In genomic region chr6:113629940-113630339, GRCh38 we compare ENCODE assay signal across 1 cellular context.
TF ChIP-seq lines count a peak whose summit lies in the region.

No MANE protein-coding gene starts in this region.

TF ChIP-seq in GM12878, 131 proteins besides CTCF, POLR2A, EP300 and RAD21 (continued from another document and continues in another):
- TF ChIP-seq ATF2 (IDR thresholded peaks at IDR 0.05; ENCODE audit: low read length): no peak
- no peak for TF ChIP-seq HSF1 (IDR thresholded peaks at IDR 0.05; ENCODE audit: low read depth, low read length)
- TF ChIP-seq POU2F2 (IDR thresholded peaks at IDR 0.05; ENCODE audit: borderline replicate concordance, low read depth, low read length): no peak
- TF ChIP-seq BHLHE40 (IDR thresholded peaks at IDR 0.05; ENCODE audit: borderline replicate concordance in 1 of 2, low read depth in 2 of 2, low read length in 1 of 2): 0 out of 4 replicates have a peak, but pooled peaks of 1 of the 2 experiments have one; percentile 18
- no peak for TF ChIP-seq SKIL (IDR thresholded peaks at IDR 0.05; ENCODE audit: low read depth, poor library complexity, severe bottlenecking)
- TF ChIP-seq ELK1 (IDR thresholded peaks at IDR 0.05; ENCODE audit: low read depth, low read length): no peak
- TF ChIP-seq TCF12 (IDR thresholded peaks at IDR 0.05; ENCODE audit: low read depth, low read length): peak; percentile 29; the same call in 1 of the 2 replicates
- TF ChIP-seq FOXK2 (IDR thresholded peaks at IDR 0.05): no peak
- TF ChIP-seq PML (IDR thresholded peaks at IDR 0.05; ENCODE audit: low read length): no peak
- TF ChIP-seq ZNF24 (IDR thresholded peaks at IDR 0.05): no peak
- no peak for TF ChIP-seq ZZZ3 (IDR thresholded peaks at IDR 0.05; ENCODE audit: control insufficient read depth, insufficient read length, low read depth)
- TF ChIP-seq MYC (IDR thresholded peaks at IDR 0.05; ENCODE audit: insufficient read depth, insufficient read length, insufficient replicate concordance, low read length, severe bottlenecking): no peak
- TF ChIP-seq HDAC6 (IDR thresholded peaks at IDR 0.05; ENCODE audit: unreplicated experiment): no peak
- peak; percentile 77 for TF ChIP-seq EED (IDR thresholded peaks at IDR 0.05; ENCODE audit: low read depth)
- TF ChIP-seq ZNF274 (IDR thresholded peaks at IDR 0.05; ENCODE audit: insufficient read depth, insufficient read length): no peak
- no peak for TF ChIP-seq HDGF (IDR thresholded peaks at IDR 0.05)
- TF ChIP-seq YY1 (IDR thresholded peaks at IDR 0.05; ENCODE audit: low read depth, low read length): no peak
- no peak for TF ChIP-seq ATF7 (IDR thresholded peaks at IDR 0.05; ENCODE audit: low read depth)
- no peak for TF ChIP-seq HDAC2 (IDR thresholded peaks at IDR 0.05)
- TF ChIP-seq IRF5 (IDR thresholded peaks at IDR 0.05; ENCODE audit: borderline replicate concordance): no peak
- TF ChIP-seq CHD4 (IDR thresholded peaks at IDR 0.05): no peak
- peak in 1 of 2 experiments; percentile 27; a peak in 1 of 4 replicates for TF ChIP-seq IKZF2 (IDR thresholded peaks at IDR 0.05)
- TF ChIP-seq ZNF687 (IDR thresholded peaks at IDR 0.05): no peak
- TF ChIP-seq NFXL1 (IDR thresholded peaks at IDR 0.05; ENCODE audit: borderline replicate concordance): no peak
- TF ChIP-seq ETV6 (conservative IDR thresholded peaks at IDR 0.05 in 1 of 2, IDR thresholded peaks at IDR 0.05 in 1 of 2; ENCODE audit: borderline replicate concordance in 1 of 2, low read depth in 1 of 2): no peak
- no peak; a peak in 1 of 4 replicates for TF ChIP-seq CEBPB (IDR thresholded peaks at IDR 0.05; ENCODE audit: borderline replicate concordance in 1 of 2, low read depth in 2 of 2, low read length in 2 of 2)
- TF ChIP-seq PKNOX1 (IDR thresholded peaks at IDR 0.05): no peak
- no peak for TF ChIP-seq SMARCA5 (IDR thresholded peaks at IDR 0.05)
- peak; percentile 96 for TF ChIP-seq MEF2B (IDR thresholded peaks at IDR 0.05; ENCODE audit: partially characterized antibody, poor library complexity, severe bottlenecking)
- no peak for TF ChIP-seq SREBF1 (IDR thresholded peaks at IDR 0.05; ENCODE audit: low read length)
- no peak for TF ChIP-seq PAX5 (IDR thresholded peaks at IDR 0.05; ENCODE audit: borderline replicate concordance, low read depth, low read length)
- no peak for TF ChIP-seq STAT3 (IDR thresholded peaks at IDR 0.05; ENCODE audit: low read depth, low read length)
- no peak for TF ChIP-seq KLF5 (IDR thresholded peaks at IDR 0.05; ENCODE audit: partially characterized antibody)
- no peak for TF ChIP-seq FOXM1 (IDR thresholded peaks at IDR 0.05; ENCODE audit: low read depth, low read length)
- TF ChIP-seq JUND (IDR thresholded peaks at IDR 0.05; ENCODE audit: low read depth, low read length): no peak
- peak; percentile 56 for TF ChIP-seq BCL3 (IDR thresholded peaks at IDR 0.05; ENCODE audit: borderline replicate concordance, insufficient read depth, low read depth, low read length, poor library complexity, severe bottlenecking)
- no peak for TF ChIP-seq MXI1 (IDR thresholded peaks at IDR 0.05; ENCODE audit: low read depth, low read length)
- no peak for TF ChIP-seq CEBPZ (IDR thresholded peaks at IDR 0.05; ENCODE audit: low read depth, low read length)
- no peak for TF ChIP-seq RUNX3 (IDR thresholded peaks at IDR 0.05; ENCODE audit: low read length)
- TF ChIP-seq POLR2AphosphoS5 (IDR thresholded peaks at IDR 0.05; ENCODE audit: low read length): 0 out of 2 replicates have a peak, but pooled peaks have one; percentile 1
- TF ChIP-seq TCF7 (IDR thresholded peaks at IDR 0.05; ENCODE audit: borderline replicate concordance): no peak
- TF ChIP-seq DPF2 (IDR thresholded peaks at IDR 0.05): no peak
- no peak for TF ChIP-seq EZH2 (IDR thresholded peaks at IDR 0.05; ENCODE audit: borderline replicate concordance, control insufficient read depth, low read depth, low read length)
